Comparison of ENCODE assay signal across 15 cellular contexts in the genomic region with DNA sequence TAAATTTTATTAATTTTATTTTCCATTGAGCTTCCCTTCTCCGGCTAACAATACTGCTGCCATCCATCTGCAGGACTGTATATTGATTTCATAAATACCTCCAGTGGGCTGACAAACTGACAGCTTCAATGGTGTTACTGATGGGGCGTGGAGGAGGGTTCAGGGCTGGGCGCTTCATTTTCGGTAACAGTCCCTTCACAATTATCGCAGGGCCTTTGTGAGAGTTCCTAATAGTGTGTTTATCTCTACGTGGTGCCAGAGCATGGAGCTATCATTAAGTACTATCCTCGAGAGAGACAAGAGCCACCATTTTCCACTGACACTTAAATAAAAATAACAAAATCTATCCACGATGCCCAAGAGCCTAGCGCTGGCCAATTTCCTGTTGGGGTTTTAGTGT.
"Had no signal": no experiment of that assay in that cellular context is flagged by ENCODE, and none has a peak within 500 bp of the region (broad histone marks: within the 10 kb centered on the region; RNA-seq: fewer than 3 reads in every experiment).

No MANE protein-coding gene starts in this region.

- ATAC-seq: foreskin keratinocyte; stimulated activated memory B cell treated with anti-CD40 and anti-IgM and Interleukin-4, amounts not matched to agents 10 μg/mL and 1 μg/mL and 100 μg/mL, for 72 hours had no signal

- H3K27ac Mint-ChIP-seq: activated naive CD4-positive, alpha-beta T cell treated with anti-CD3 and anti-CD28 coated beads for 36 hours; activated T-helper 2 cell treated with anti-CD3 and anti-CD28 coated beads, Interferon-gamma antibody, Interleukin-2, Interleukin-4, amounts not matched to agents 10 μg/mL and 5 μg/mL and 100 μg/mL, durations not matched to agents 14 hours and 24 hours and 36 hours; naive B cell; stimulated activated memory B cell treated with anti-CD40 and anti-IgM and Interleukin-4, amounts not matched to agents 10 μg/mL and 1 μg/mL and 100 μg/mL, for 72 hours had no signal

- H3K27me3 Mint-ChIP-seq: stimulated activated memory B cell treated with anti-CD40 and anti-IgM and Interleukin-4, amounts not matched to agents 10 μg/mL and 1 μg/mL and 100 μg/mL, for 72 hours had no signal

- H3K4me3 Mint-ChIP-seq: activated naive CD4-positive, alpha-beta T cell treated with anti-CD3 and anti-CD28 coated beads for 36 hours; naive B cell; stimulated activated memory B cell treated with anti-CD40 and anti-IgM and Interleukin-4, amounts not matched to agents 10 μg/mL and 1 μg/mL and 100 μg/mL, for 72 hours had no signal

- H3K4me1 ChIP-seq: ascending aorta, foreskin keratinocyte, uterus had no signal

- DNase-seq: activated CD4-positive, alpha-beta T cell treated with anti-CD3 and anti-CD28 coated beads for 1 hour; activated CD4-positive, alpha-beta T cell treated with anti-CD3 and anti-CD28 coated beads, Interleukin-2, amount 50 U/mL, for 4 hours; activated naive CD4-positive, alpha-beta T cell treated with anti-CD3 and anti-CD28 coated beads for 36 hours; foreskin keratinocyte; naive B cell; pancreas; stimulated activated CD4-positive, alpha-beta T cell treated with anti-CD3 and anti-CD28 coated beads, Interleukin-2, amount 100 ng/mL, for 48 hours; uterus had no signal

- H3K27ac ChIP-seq: ascending aorta, foreskin keratinocyte, uterus, VCaP had no signal

- H3K4me1 Mint-ChIP-seq: naive B cell; stimulated activated memory B cell treated with anti-CD40 and anti-IgM and Interleukin-4, amounts not matched to agents 10 μg/mL and 1 μg/mL and 100 μg/mL, for 72 hours had no signal

- H3K4me3 ChIP-seq: ascending aorta, coronary artery, lung, pancreas, tibial nerve, uterus had no signal

- H3K9me3 ChIP-seq: ascending aorta, pancreas, tibial nerve, uterus had no signal

- H3K27me3 ChIP-seq: ascending aorta, foreskin keratinocyte, tibial nerve, uterus had no signal

- H3K9me3 Mint-ChIP-seq: activated naive CD4-positive, alpha-beta T cell treated with anti-CD3 and anti-CD28 coated beads for 36 hours; activated T-helper 2 cell treated with anti-CD3 and anti-CD28 coated beads, Interferon-gamma antibody, Interleukin-2, Interleukin-4, amounts not matched to agents 10 μg/mL and 5 μg/mL and 100 μg/mL, durations not matched to agents 14 hours and 24 hours and 36 hours; naive B cell; stimulated activated memory B cell treated with anti-CD40 and anti-IgM and Interleukin-4, amounts not matched to agents 10 μg/mL and 1 μg/mL and 100 μg/mL, for 72 hours had no signal

- H3K36me3 ChIP-seq: ascending aorta, pancreas, tibial nerve, uterus had no signal

- H3K36me3 Mint-ChIP-seq: naive B cell; stimulated activated memory B cell treated with anti-CD40 and anti-IgM and Interleukin-4, amounts not matched to agents 10 μg/mL and 1 μg/mL and 100 μg/mL, for 72 hours had no signal
